Comparison of ENCODE assay signal across 20 cellular contexts in genomic region chr10:113486531-113486930, GRCh38.
"Had no signal": no experiment of that assay in that cellular context is flagged by ENCODE, and none has a peak within 500 bp of the region (broad histone marks: within the 10 kb centered on the region; RNA-seq: fewer than 3 reads in every experiment).

No MANE protein-coding gene starts in this region.

- H3K9me3 ChIP-seq: adrenal gland, body of pancreas, uterus had no signal

- H3K4me1 ChIP-seq: adrenal gland, uterus had no signal

- H3K27me3 ChIP-seq: adrenal gland, body of pancreas, dorsolateral prefrontal cortex, uterus had no signal

- H3K27ac ChIP-seq: adrenal gland, body of pancreas, dorsolateral prefrontal cortex, heart right ventricle, skin epidermis, uterus had no signal

- DNase-seq: activated CD4-positive, alpha-beta T cell treated with anti-CD3 and anti-CD28 coated beads for 4 hours; activated CD4-positive, alpha-beta T cell treated with anti-CD3 and anti-CD28 coated beads, Interleukin-2, amount 50 U/mL, for 4 hours; activated CD8-positive, alpha-beta memory T cell treated with anti-CD3 and anti-CD28 coated beads for 24 hours; activated effector memory CD4-positive, alpha-beta T cell treated with anti-CD3 and anti-CD28 coated beads, Interleukin-2, amount 50 U/mL, for 16 hours; activated naive CD4-positive, alpha-beta T cell treated with anti-CD3 and anti-CD28 coated beads for 36 hours; activated naive CD8-positive, alpha-beta T cell treated with anti-CD3 and anti-CD28 coated beads for 36 hours; adrenal gland; aorta; body of pancreas; dorsolateral prefrontal cortex; effector memory CD8-positive, alpha-beta T cell; heart right ventricle; mesendoderm; stimulated activated CD4-positive, alpha-beta T cell treated with anti-CD3 and anti-CD28 coated beads, Interleukin-12 subunit alpha, Interleukin-12 subunit beta, amount 100 ng/mL, for 4 hours; stimulated activated CD4-positive, alpha-beta T cell treated with anti-CD3 and anti-CD28 coated beads, Interleukin-4, amount 100 ng/mL, for 1 hour; stimulated activated naive CD8-positive, alpha-beta T cell treated with anti-CD3 and anti-CD28 coated beads, Interleukin-15, Interleukin-2, amounts not matched to agents 100 U/mL and 50 U/mL, for 24 hours; uterus had no signal

- H3K4me3 ChIP-seq: adrenal gland, body of pancreas, coronary artery, dorsolateral prefrontal cortex, heart right ventricle, skin epidermis, thoracic aorta, uterus had no signal

- H3K36me3 ChIP-seq: adrenal gland, heart right ventricle, thoracic aorta, uterus had no signal
